Comparison of ENCODE assay signal across 12 cellular contexts in the genomic region with DNA sequence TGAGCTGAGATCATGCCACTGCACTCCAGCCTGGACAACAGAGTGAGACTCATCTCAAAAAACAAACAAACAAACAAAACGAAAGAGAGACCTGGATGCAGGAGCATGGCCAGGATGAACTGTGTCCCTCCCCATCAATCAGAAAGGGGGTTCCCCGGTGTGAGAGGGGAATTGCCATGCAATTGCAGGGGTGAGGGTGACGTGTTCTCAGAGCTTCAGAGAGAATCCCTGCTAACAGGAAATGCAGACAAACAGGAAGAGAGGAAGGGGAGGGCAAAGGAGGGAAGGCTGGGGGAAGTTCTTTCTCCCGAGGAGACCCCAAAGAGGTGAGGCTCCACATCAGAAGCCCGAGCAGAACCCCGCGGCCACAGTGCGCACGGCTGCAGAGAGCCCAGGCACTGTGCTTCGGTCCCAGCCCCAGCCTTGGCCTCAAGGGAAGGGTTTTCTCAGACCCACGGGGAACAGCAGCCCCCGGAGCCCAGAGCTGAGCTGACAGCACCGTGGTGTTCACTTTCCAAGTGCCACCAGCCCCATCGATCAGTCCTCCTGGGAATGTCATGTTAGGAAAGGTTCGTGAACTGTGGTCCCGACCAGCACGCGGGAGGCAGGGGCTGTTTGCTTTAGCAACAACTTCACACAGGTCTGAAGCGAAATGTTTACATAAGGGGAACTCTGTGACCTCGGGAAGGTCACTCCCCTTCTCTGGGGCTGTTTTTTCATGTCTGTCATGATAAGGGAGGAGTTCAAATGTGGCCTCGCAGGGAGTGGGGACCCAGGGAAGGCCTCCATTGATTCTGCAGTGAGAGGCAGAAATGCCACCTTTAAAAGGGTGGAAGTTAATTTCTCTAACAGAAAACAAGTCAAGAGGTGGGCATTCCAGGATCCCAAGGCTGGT.
DNase-seq lines count a peak whose midpoint lies in the region; ATAC-seq and TF ChIP-seq lines count a peak whose summit lies in the region.
"Had no signal": no experiment of that assay in that cellular context is flagged by ENCODE, and none has a peak within 500 bp of the region (broad histone marks: within the 10 kb centered on the region; RNA-seq: fewer than 3 reads in every experiment).

No MANE protein-coding gene starts in this region.

- no peaks in the 10 kb centered on the region for H3K79me2 ChIP-seq in GM23338 (replicated peaks; ENCODE audit: insufficient read depth)

- H4K20me1 ChIP-seq in GM23338 (replicated peaks; ENCODE audit: insufficient read depth), result no peaks in the 10 kb centered on the region

- no peak overlapping the region for H3K27ac ChIP-seq in CD8-positive, alpha-beta T cell (ENCODE audit: low read depth, low read length)
- no peak overlapping the region for H3K27ac ChIP-seq in GM23338 (ENCODE audit: low read depth)

- CTCF ChIA-PET in CD8-positive, alpha-beta T cell (lab: Charles Lee), result no interaction called here

- peaks cover 6% of the 10 kb centered on the region for H3K4me1 Mint-ChIP-seq in CD8-positive, alpha-beta T cell (ENCODE audit: low read depth)
- peaks cover 16% of the 10 kb centered on the region for H3K4me1 Mint-ChIP-seq in GM23338
- H3K4me1 Mint-ChIP-seq in activated naive CD8-positive, alpha-beta T cell treated with anti-CD3 and anti-CD28 coated beads, Interleukin-2, amount 50 U/mL, for 24 hours, result peaks cover 11% of the 10 kb centered on the region
- H3K4me1 Mint-ChIP-seq: natural killer cell had no signal

- H3K9me3 ChIP-seq in CD8-positive, alpha-beta T cell (ENCODE audit: low read length), result no peaks in the 10 kb centered on the region

- H3K4me2 ChIP-seq in GM23338, result no peak overlapping the region

- H3K36me3 Mint-ChIP-seq in CD8-positive, alpha-beta T cell, result no peaks in the 10 kb centered on the region
- H3K36me3 Mint-ChIP-seq in GM23338 (ENCODE audit: low read depth), result no peaks in the 10 kb centered on the region
- no peaks in the 10 kb centered on the region for H3K36me3 Mint-ChIP-seq in activated naive CD8-positive, alpha-beta T cell treated with anti-CD3 and anti-CD28 coated beads, Interleukin-2, amount 50 U/mL, for 24 hours (ENCODE audit: low read depth)
- H3K36me3 Mint-ChIP-seq: IgD-negative memory B cell, natural killer cell had no signal

- no peak overlapping the region for H3K4me3 ChIP-seq in CD8-positive, alpha-beta T cell (ENCODE audit: low read depth, low read length)
- H3K4me3 ChIP-seq in GM23338, result no peak overlapping the region

- TF ChIP-seq CTCF in CD8-positive, alpha-beta T cell (IDR thresholded peaks at IDR 0.05), result no peak
- no peak for TF ChIP-seq CTCF in GM23338 (conservative IDR thresholded peaks at IDR 0.05; ENCODE audit: low read depth in 2 of 2)

- intact Hi-C loops in CD8-positive, alpha-beta T cell (cut with DNase I, micrococcal nuclease), result no loop called here

- H3K27me3 Mint-ChIP-seq in CD8-positive, alpha-beta T cell (ENCODE audit: low read depth), result peaks cover 2% of the 10 kb centered on the region
- H3K27me3 Mint-ChIP-seq in GM23338 (ENCODE audit: insufficient read depth, low read depth, poor library complexity), result peaks cover 6% of the 10 kb centered on the region
- peaks cover 12% of the 10 kb centered on the region for H3K27me3 Mint-ChIP-seq in activated naive CD8-positive, alpha-beta T cell treated with anti-CD3 and anti-CD28 coated beads, Interleukin-2, amount 50 U/mL, for 24 hours

- H3K9me2 ChIP-seq in GM23338 (ENCODE audit: insufficient read depth), result no peaks in the 10 kb centered on the region

- POLR2A ChIA-PET in CD8-positive, alpha-beta T cell (lab: Charles Lee), result no interaction called here

- H3K36me3 ChIP-seq in CD8-positive, alpha-beta T cell (ENCODE audit: insufficient read depth, low read length), result no peaks in the 10 kb centered on the region
- no peaks in the 10 kb centered on the region for H3K36me3 ChIP-seq in GM23338 (ENCODE audit: insufficient read depth)

- no peak for DNase-seq in CD8-positive, alpha-beta T cell
- DNase-seq in GM23338 (ENCODE audit: low spot score) (peak; percentile 24), mucosa of gallbladder (ENCODE audit: low spot score) (peak; percentile 42), DMS153 (lab: John Stamatoyannopoulos, UW) (no peak)
- peak; percentile 20 for DNase-seq in activated naive CD8-positive, alpha-beta T cell treated with anti-CD3 and anti-CD28 coated beads, Interleukin-2, amount 50 U/mL, for 24 hours
- DNase-seq in stimulated activated naive CD4-positive, alpha-beta T cell treated with Interleukin-2 at 50 U/mL for 16 hours (lab: John Stamatoyannopoulos, UW), result no peak
- DNase-seq: natural killer cell, NCI-H146, NCI-H526, Right ventricle myocardium superior had no signal

- no peaks in the 10 kb centered on the region for H3K27me3 ChIP-seq in CD8-positive, alpha-beta T cell (ENCODE audit: insufficient read depth, low read length)
- no peaks in the 10 kb centered on the region for H3K27me3 ChIP-seq in GM23338 (ENCODE audit: insufficient read depth)

- H3F3A ChIP-seq in GM23338 (replicated peaks; ENCODE audit: low read depth), result no peaks in the 10 kb centered on the region

- H2AFZ ChIP-seq in GM23338, result peak overlapping the region; percentile 56

- peak overlapping the region; percentile 16 for H3K27ac Mint-ChIP-seq in CD8-positive, alpha-beta T cell
- H3K27ac Mint-ChIP-seq in GM23338, result no peak overlapping the region
- no peak overlapping the region for H3K27ac Mint-ChIP-seq in activated naive CD8-positive, alpha-beta T cell treated with anti-CD3 and anti-CD28 coated beads, Interleukin-2, amount 50 U/mL, for 24 hours
- H3K27ac Mint-ChIP-seq: IgD-negative memory B cell, natural killer cell had no signal

- no peaks in the 10 kb centered on the region for H3K9me3 Mint-ChIP-seq in CD8-positive, alpha-beta T cell
- no peaks in the 10 kb centered on the region; the same call in 2 of the 3 replicates for H3K9me3 Mint-ChIP-seq in GM23338
- H3K9me3 Mint-ChIP-seq in activated naive CD8-positive, alpha-beta T cell treated with anti-CD3 and anti-CD28 coated beads, Interleukin-2, amount 50 U/mL, for 24 hours, result no peaks in the 10 kb centered on the region
- H3K9me3 Mint-ChIP-seq: natural killer cell had no signal

- no peaks in the 10 kb centered on the region for H3K4me1 ChIP-seq in CD8-positive, alpha-beta T cell (ENCODE audit: insufficient read depth, low read length)
- 0 out of 2 replicates have a peak, but pooled peaks cover 6% of the 10 kb centered on the region for H3K4me1 ChIP-seq in GM23338 (ENCODE audit: insufficient read depth)

- H3K4me3 Mint-ChIP-seq in CD8-positive, alpha-beta T cell, result no peak overlapping the region
- H3K4me3 Mint-ChIP-seq in GM23338, result no peak overlapping the region; the same call in 2 of the 3 replicates
- peak overlapping the region; percentile 36 for H3K4me3 Mint-ChIP-seq in activated naive CD8-positive, alpha-beta T cell treated with anti-CD3 and anti-CD28 coated beads, Interleukin-2, amount 50 U/mL, for 24 hours
- H3K4me3 Mint-ChIP-seq: natural killer cell had no signal

- no peak for ATAC-seq in CD8-positive, alpha-beta T cell
- ATAC-seq in GM23338, result no peak
- peak; percentile 47 for ATAC-seq in activated naive CD8-positive, alpha-beta T cell treated with anti-CD3 and anti-CD28 coated beads, Interleukin-2, amount 50 U/mL, for 24 hours
- ATAC-seq in GM19023 (IDR thresholded peaks at IDR 0.05; ENCODE audit: unreplicated experiment), result no peak
- ATAC-seq: natural killer cell had no signal

TF ChIP-seq in GM23338, 12 proteins besides CTCF, POLR2A, EP300 and RAD21 (continues in another document):
- no peak for TF ChIP-seq ETS1 (IDR thresholded peaks at IDR 0.05)
- TF ChIP-seq JUNB (IDR thresholded peaks at IDR 0.05; ENCODE audit: unreplicated experiment), result no peak
- TF ChIP-seq, protein P1, sequence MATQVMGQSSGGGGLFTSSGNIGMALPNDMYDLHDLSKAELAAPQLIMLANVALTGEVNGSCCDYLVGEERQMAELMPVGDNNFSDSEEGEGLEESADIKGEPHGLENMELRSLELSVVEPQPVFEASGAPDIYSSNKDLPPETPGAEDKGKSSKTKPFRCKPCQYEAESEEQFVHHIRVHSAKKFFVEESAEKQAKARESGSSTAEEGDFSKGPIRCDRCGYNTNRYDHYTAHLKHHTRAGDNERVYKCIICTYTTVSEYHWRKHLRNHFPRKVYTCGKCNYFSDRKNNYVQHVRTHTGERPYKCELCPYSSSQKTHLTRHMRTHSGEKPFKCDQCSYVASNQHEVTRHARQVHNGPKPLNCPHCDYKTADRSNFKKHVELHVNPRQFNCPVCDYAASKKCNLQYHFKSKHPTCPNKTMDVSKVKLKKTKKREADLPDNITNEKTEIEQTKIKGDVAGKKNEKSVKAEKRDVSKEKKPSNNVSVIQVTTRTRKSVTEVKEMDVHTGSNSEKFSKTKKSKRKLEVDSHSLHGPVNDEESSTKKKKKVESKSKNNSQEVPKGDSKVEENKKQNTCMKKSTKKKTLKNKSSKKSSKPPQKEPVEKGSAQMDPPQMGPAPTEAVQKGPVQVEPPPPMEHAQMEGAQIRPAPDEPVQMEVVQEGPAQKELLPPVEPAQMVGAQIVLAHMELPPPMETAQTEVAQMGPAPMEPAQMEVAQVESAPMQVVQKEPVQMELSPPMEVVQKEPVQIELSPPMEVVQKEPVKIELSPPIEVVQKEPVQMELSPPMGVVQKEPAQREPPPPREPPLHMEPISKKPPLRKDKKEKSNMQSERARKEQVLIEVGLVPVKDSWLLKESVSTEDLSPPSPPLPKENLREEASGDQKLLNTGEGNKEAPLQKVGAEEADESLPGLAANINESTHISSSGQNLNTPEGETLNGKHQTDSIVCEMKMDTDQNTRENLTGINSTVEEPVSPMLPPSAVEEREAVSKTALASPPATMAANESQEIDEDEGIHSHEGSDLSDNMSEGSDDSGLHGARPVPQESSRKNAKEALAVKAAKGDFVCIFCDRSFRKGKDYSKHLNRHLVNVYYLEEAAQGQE (IDR thresholded peaks at IDR 0.05; ENCODE audit: unreplicated experiment), result no peak
- no peak for TF ChIP-seq ZNF114 (CRISPR knock-in tag; IDR thresholded peaks at IDR 0.05)

Comparison
In these comparisons a context has a peak if more than half of its experiments do, and no peak if none do; other contexts are left out.
1. DNase-seq: peak in GM23338 (single experiment), activated naive CD8-positive, alpha-beta T cell treated with anti-CD3 and anti-CD28 coated beads, Interleukin-2, amount 50 U/mL, for 24 hours (single experiment) and mucosa of gallbladder (single experiment); none in CD8-positive, alpha-beta T cell (0 of 7), stimulated activated naive CD4-positive, alpha-beta T cell treated with Interleukin-2 at 50 U/mL for 16 hours (single experiment) and DMS153 (single experiment).